In the genomic region with DNA sequence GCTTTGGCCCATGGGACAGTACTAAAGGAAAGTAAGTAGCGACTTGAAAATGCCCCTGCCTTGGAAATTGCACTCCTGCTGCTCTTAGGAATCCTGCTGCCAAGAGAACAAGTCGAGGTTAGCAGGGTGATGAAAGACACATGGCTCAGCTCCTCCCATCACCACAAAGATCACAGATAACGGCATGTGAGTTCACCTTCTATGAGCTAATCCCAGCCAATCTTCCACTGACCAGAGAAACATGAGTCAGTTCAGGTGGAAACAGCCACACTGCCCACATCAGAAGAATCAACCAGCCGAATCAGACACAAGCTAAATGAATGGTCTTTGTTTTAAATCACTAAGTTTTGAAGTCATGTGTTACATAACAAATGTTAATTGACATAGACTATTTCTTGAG, we compare ENCODE assay signal across 11 cellular contexts.
DNase-seq lines count a peak whose midpoint lies in the region; ATAC-seq and TF ChIP-seq lines count a peak whose summit lies in the region.
"Had no signal": no experiment of that assay in that cellular context is flagged by ENCODE, and none has a peak within 500 bp of the region (broad histone marks: within the 10 kb centered on the region; RNA-seq: fewer than 3 reads in every experiment).

No MANE protein-coding gene starts in this region.

- intact Hi-C loops in psoas muscle (cut with DNase I): no loop called here

- peak; percentile 50 to 88 (median 77) for ATAC-seq in psoas muscle
- no peak for ATAC-seq in HG02973 (IDR thresholded peaks at IDR 0.05; ENCODE audit: unreplicated experiment)
- ATAC-seq in HG02981 (IDR thresholded peaks at IDR 0.05; ENCODE audit: unreplicated experiment): no peak
- ATAC-seq in GM21423 (IDR thresholded peaks at IDR 0.05; ENCODE audit: unreplicated experiment): no peak
- ATAC-seq: naive thymus-derived CD4-positive, alpha-beta T cell had no signal

- DNase-seq in activated CD4-positive, alpha-beta T cell treated with anti-CD3 and anti-CD28 coated beads for 48 hours: peak; percentile 30
- DNase-seq in activated CD4-positive, alpha-beta T cell treated with anti-CD3 and anti-CD28 coated beads for 4 hours: no peak
- DNase-seq in HuH-7.5 (ENCODE audit: low spot score) (peak; percentile 14), choroid plexus epithelial cell (ENCODE audit: low read depth) (peak; percentile 36), psoas muscle (no peak)
- DNase-seq: activated naive CD8-positive, alpha-beta T cell treated with anti-CD3 and anti-CD28 coated beads, Interleukin-2, amount 10 ng/mL, durations not matched to agents 7 days and 5 days; naive thymus-derived CD4-positive, alpha-beta T cell; NCI-H345 had no signal

- H3K27me3 ChIP-seq in psoas muscle (ENCODE audit: insufficient read depth in 3 of 3, low read length in 2 of 3): no peaks in the 10 kb centered on the region

- no peaks in the 10 kb centered on the region for H3K9me3 ChIP-seq in psoas muscle

- no peak for TF ChIP-seq CTCF in choroid plexus epithelial cell (conservative IDR thresholded peaks at IDR 0.05; ENCODE audit: low read depth, low read length)
- TF ChIP-seq CTCF in psoas muscle (IDR thresholded peaks at IDR 0.05): no peak

- no peak overlapping the region for H3K4me3 ChIP-seq in choroid plexus epithelial cell (ENCODE audit: low read depth, low read length)
- no peak overlapping the region for H3K4me3 ChIP-seq in psoas muscle

- no peak overlapping the region for H3K27ac ChIP-seq in psoas muscle

- H3K36me3 ChIP-seq in psoas muscle (ENCODE audit: insufficient read depth in 1 of 2, low read depth in 1 of 2): no peaks in the 10 kb centered on the region

- peaks cover 7% of the 10 kb centered on the region for H3K4me1 ChIP-seq in psoas muscle

- WGBS in psoas muscle, 3 donors: 40 to 53% (median 44%) methylated on average over 4 of the region's 4 CpGs

Comparison
In these comparisons a context has a peak if more than half of its experiments do, and no peak if none do; other contexts are left out.
1. DNase-seq: peak in activated CD4-positive, alpha-beta T cell treated with anti-CD3 and anti-CD28 coated beads for 48 hours (single experiment), HuH-7.5 (single experiment) and choroid plexus epithelial cell (single experiment); none in activated CD4-positive, alpha-beta T cell treated with anti-CD3 and anti-CD28 coated beads for 4 hours (0 of 2) and psoas muscle (0 of 2).
2. ATAC-seq: peak in psoas muscle (4 of 4); none in HG02973 (single experiment), HG02981 (single experiment) and GM21423 (single experiment).